Comparison of ENCODE assay signal across 1 cellular context in genomic region chr13:114096811-114097503, GRCh38.
TF ChIP-seq lines count a peak whose summit lies in the region.

No MANE protein-coding gene starts in this region.

TF ChIP-seq in HepG2, 621 proteins besides CTCF, POLR2A, EP300 and RAD21 (continued from another document):
- no peak for TF ChIP-seq DZIP1 (CRISPR knock-in tag; IDR thresholded peaks at IDR 0.05)
- TF ChIP-seq TRAFD1 (CRISPR knock-in tag; IDR thresholded peaks at IDR 0.05; ENCODE audit: borderline replicate concordance), result no peak
- TF ChIP-seq RBM39 (IDR thresholded peaks at IDR 0.05; ENCODE audit: low read depth, low read length, poor library complexity, severe bottlenecking), result no peak
- TF ChIP-seq ATF7-NPFF (CRISPR knock-in tag; IDR thresholded peaks at IDR 0.05; ENCODE audit: low read depth), result no peak
- TF ChIP-seq SMAD3 (CRISPR knock-in tag; IDR thresholded peaks at IDR 0.05), result no peak
